ENCODE assay signal across 9 cellular contexts in the genomic region with DNA sequence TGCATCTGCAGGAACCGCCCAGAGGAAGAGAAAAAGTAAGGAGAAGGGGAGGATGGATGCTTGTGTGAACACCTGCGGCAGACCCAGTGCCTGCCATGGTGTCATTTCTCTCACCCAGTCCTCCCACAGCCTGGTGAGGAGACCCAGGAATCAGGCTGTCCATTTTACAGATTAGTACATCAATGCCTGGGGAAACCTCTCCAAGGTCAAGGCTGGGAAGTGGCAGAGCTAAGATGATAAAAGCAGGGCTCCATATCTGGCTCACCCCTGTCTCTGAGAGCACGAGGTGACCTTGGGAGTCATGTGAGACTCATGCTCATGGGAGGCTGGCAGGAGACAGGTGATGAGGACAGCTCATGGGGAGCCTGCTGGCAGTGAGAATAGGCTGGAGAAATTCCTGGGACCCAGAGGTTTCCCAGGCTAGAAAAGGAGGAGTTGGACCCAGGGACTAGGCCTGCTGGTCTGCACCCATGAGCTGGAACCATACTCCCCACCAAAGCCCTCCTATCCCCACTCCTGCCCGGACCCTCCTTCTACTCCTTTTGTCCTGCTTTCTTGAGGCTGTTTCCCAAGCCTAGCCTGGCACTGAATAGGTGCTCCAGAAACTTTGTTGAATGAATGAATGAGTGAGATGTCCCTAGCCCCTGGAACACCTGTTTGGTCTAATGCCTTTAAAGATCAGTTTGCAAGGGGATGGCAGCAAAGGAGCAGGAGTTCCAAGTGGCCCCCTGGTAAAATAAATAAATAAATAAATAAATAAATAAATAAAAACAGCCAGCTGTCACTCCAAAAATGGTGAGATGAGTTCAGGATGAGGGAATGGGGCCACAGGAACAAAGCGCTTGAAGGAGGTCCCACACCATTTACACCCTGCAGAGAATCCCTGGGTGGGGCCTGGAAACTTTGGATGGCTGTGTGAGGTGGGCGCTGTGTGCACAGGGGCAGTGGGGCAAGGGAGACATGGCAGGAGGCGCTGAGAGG. TPM values are rescaled to one million over a fixed set of nuclear protein-coding genes. Genes with fewer than 3 reads are reported as not detected.
DNase-seq lines count a peak whose midpoint lies in the region; ATAC-seq and TF ChIP-seq lines count a peak whose summit lies in the region.
"Had no signal": no experiment of that assay in that cellular context is flagged by ENCODE, and none has a peak within 500 bp of the region (broad histone marks: within the 10 kb centered on the region; RNA-seq: fewer than 3 reads in every experiment).

No MANE protein-coding gene starts in this region.

- in situ Hi-C loops in KBM-7 (cut with MboI; ENCODE audit: low pct_unique_long_range_greater_than_20kb, low sequenced_read_pairs) = no loop called here

- TF ChIP-seq CTCF in GM20000 (IDR thresholded peaks at IDR 0.05; ENCODE audit: extremely low read depth, missing control alignments) = no peak

- no peaks in the 10 kb centered on the region for H3K9me3 Mint-ChIP-seq in activated CD4-positive, alpha-beta T cell treated with anti-CD3 and anti-CD28 coated beads for 36 hours (ENCODE audit: low read depth)
- no peaks in the 10 kb centered on the region for H3K9me3 Mint-ChIP-seq in stimulated activated naive CD8-positive, alpha-beta T cell treated with anti-CD3 and anti-CD28 coated beads, Interleukin-15, amount 100 ng/mL, for 72 hours

- CTCF ChIA-PET in activated CD4-positive, alpha-beta T cell treated with anti-CD3 and anti-CD28 coated beads for 36 hours (lab: Charles Lee) = no interaction called here

- no peaks in the 10 kb centered on the region for H3K9me3 ChIP-seq in adipocyte (ENCODE audit: control insufficient read depth, low read length)
- no peaks in the 10 kb centered on the region for H3K9me3 ChIP-seq in iPS-18c (ENCODE audit: control insufficient read depth, insufficient read depth, low read length)

- H3K36me3 ChIP-seq in adipocyte (ENCODE audit: control insufficient read depth, insufficient read depth, low read length, severe bottlenecking) = peaks cover 28% of the 10 kb centered on the region

- POLR2A ChIA-PET in activated CD4-positive, alpha-beta T cell treated with anti-CD3 and anti-CD28 coated beads for 36 hours (lab: Charles Lee) = interaction anchor here (0.6 kb wide), 1 partner anchor 23 kb away, joined by 5 read pairs; no protein-coding TSS in a partner anchor

- no peaks in the 10 kb centered on the region for H3K27me3 ChIP-seq in adipocyte (replicated peaks; ENCODE audit: control insufficient read depth, insufficient read depth, low read length)

- no peak for ATAC-seq in activated CD4-positive, alpha-beta T cell treated with anti-CD3 and anti-CD28 coated beads for 36 hours
- no peak for ATAC-seq in stimulated activated naive CD8-positive, alpha-beta T cell treated with anti-CD3 and anti-CD28 coated beads, Interleukin-15, amount 100 ng/mL, for 72 hours

- peaks cover 17% of the 10 kb centered on the region for H3K4me1 Mint-ChIP-seq in activated CD4-positive, alpha-beta T cell treated with anti-CD3 and anti-CD28 coated beads for 36 hours
- H3K4me1 Mint-ChIP-seq in stimulated activated naive CD8-positive, alpha-beta T cell treated with anti-CD3 and anti-CD28 coated beads, Interleukin-15, amount 100 ng/mL, for 72 hours = peaks cover 30% of the 10 kb centered on the region

- peaks cover 19% of the 10 kb centered on the region for H3K4me1 ChIP-seq in adipocyte (ENCODE audit: control insufficient read depth, insufficient read depth, low read length)

- H3K9ac ChIP-seq in adipocyte (ENCODE audit: low read length) = peak overlapping the region; percentile 97

- DNase-seq in activated CD4-positive, alpha-beta T cell treated with anti-CD3 and anti-CD28 coated beads for 36 hours = no peak
- no peak for DNase-seq in activated CD4-positive, alpha-beta T cell treated with anti-CD3 and anti-CD28 coated beads, Interleukin-2, amount 50 U/mL, for 48 hours
- DNase-seq in adipocyte (ENCODE audit: low read depth) (no peak), KBM-7 (no peak), GM20000 (ENCODE audit: low spot score) (no peak), NCI-H1105 treated with DMSO at 0.1 percent for 48 hours (lab: John Stamatoyannopoulos, UW) (no peak)
- DNase-seq in stimulated activated naive CD8-positive, alpha-beta T cell treated with anti-CD3 and anti-CD28 coated beads, Interleukin-15, amount 100 ng/mL, for 72 hours = no peak
- DNase-seq: stimulated activated CD4-positive, alpha-beta T cell treated with anti-CD3 and anti-CD28 coated beads, Interleukin-4, amount 100 ng/mL, for 24 hours had no signal

- intact Hi-C loops in activated CD4-positive, alpha-beta T cell treated with anti-CD3 and anti-CD28 coated beads for 36 hours (cut with DNase I, micrococcal nuclease) = no loop called here

- no peak overlapping the region for H3K27ac Mint-ChIP-seq in activated CD4-positive, alpha-beta T cell treated with anti-CD3 and anti-CD28 coated beads for 36 hours
- H3K27ac Mint-ChIP-seq in stimulated activated naive CD8-positive, alpha-beta T cell treated with anti-CD3 and anti-CD28 coated beads, Interleukin-15, amount 100 ng/mL, for 72 hours = peak overlapping the region; percentile 31 to 85

- peak overlapping the region; percentile 75 for H3K4me3 Mint-ChIP-seq in activated CD4-positive, alpha-beta T cell treated with anti-CD3 and anti-CD28 coated beads for 36 hours
- peak overlapping the region; percentile 95 to 98 for H3K4me3 Mint-ChIP-seq in stimulated activated naive CD8-positive, alpha-beta T cell treated with anti-CD3 and anti-CD28 coated beads, Interleukin-15, amount 100 ng/mL, for 72 hours

- peaks cover 2% of the 10 kb centered on the region for H3K27me3 Mint-ChIP-seq in activated CD4-positive, alpha-beta T cell treated with anti-CD3 and anti-CD28 coated beads for 36 hours
- no peaks in the 10 kb centered on the region for H3K27me3 Mint-ChIP-seq in stimulated activated naive CD8-positive, alpha-beta T cell treated with anti-CD3 and anti-CD28 coated beads, Interleukin-15, amount 100 ng/mL, for 72 hours

- peaks cover 7% of the 10 kb centered on the region for H3K36me3 Mint-ChIP-seq in activated CD4-positive, alpha-beta T cell treated with anti-CD3 and anti-CD28 coated beads for 36 hours (ENCODE audit: low read depth)

- peak overlapping the region; percentile 82 for H3K4me3 ChIP-seq in adipocyte (ENCODE audit: low read length)
- H3K4me3 ChIP-seq in iPS-18c (ENCODE audit: insufficient read depth, low read depth, low read length) = peak overlapping the region; percentile 64

RNA-seq across cellular contexts. Expression of a gene that starts 1.6 kb away (rescaled TPM):
- 1 to 10 TPM; 3.4 to 3.7 TPM for total RNA-seq in activated CD4-positive, alpha-beta T cell treated with anti-CD3 and anti-CD28 coated beads for 36 hours

RNA-seq across cellular contexts. Expression of a gene that starts 23.3 kb away (rescaled TPM):
- total RNA-seq in activated CD4-positive, alpha-beta T cell treated with anti-CD3 and anti-CD28 coated beads for 36 hours = 10 to 100 TPM; 72.3 to 85.5 TPM

RNA-seq across cellular contexts. Expression of a gene that starts 23.6 kb away (rescaled TPM):
- total RNA-seq in activated CD4-positive, alpha-beta T cell treated with anti-CD3 and anti-CD28 coated beads for 36 hours = 1 to 10 TPM; 1.7 to 3.1 TPM

RNA-seq across cellular contexts. Expression of a gene that starts 37.2 kb away (rescaled TPM):
- 10 to 100 TPM; 21.8 to 26.0 TPM for total RNA-seq in activated CD4-positive, alpha-beta T cell treated with anti-CD3 and anti-CD28 coated beads for 36 hours
